In genomic region chr1:3329640-3330281, GRCh38 we compare ENCODE assay signal across 16 cellular contexts.
"Had no signal": no experiment of that assay in that cellular context is flagged by ENCODE, and none has a peak within 500 bp of the region (broad histone marks: within the 10 kb centered on the region; RNA-seq: fewer than 3 reads in every experiment).

No MANE protein-coding gene starts in this region.

- DNase-seq: activated CD4-positive, alpha-beta T cell treated with anti-CD3 and anti-CD28 coated beads, Interleukin-2, amount 50 U/mL, for 4 hours; activated gamma-delta T cell; adrenal gland; central memory CD4-positive, alpha-beta T cell; colonic mucosa; erythroblast; foreskin melanocyte; kidney glomerular epithelial cell; sigmoid colon; stimulated activated CD4-positive, alpha-beta T cell treated with anti-CD3 and anti-CD28 coated beads, Interleukin-4, amount 100 ng/mL, for 24 hours; stomach had no signal

- H3K36me3 Mint-ChIP-seq: activated naive CD4-positive, alpha-beta T cell treated with anti-CD3 and anti-CD28 coated beads, Interleukin-2, amount 50 U/mL, for 72 hours; memory B cell; neural progenitor cell; stimulated activated effector memory CD8-positive, alpha-beta T cell treated with anti-CD3 and anti-CD28 coated beads, Interleukin-12 subunit alpha, Interleukin-12 subunit beta, amount 100 ng/mL, for 72 hours had no signal

- H3K4me1 Mint-ChIP-seq: memory B cell; stimulated activated effector memory CD8-positive, alpha-beta T cell treated with anti-CD3 and anti-CD28 coated beads, Interleukin-12 subunit alpha, Interleukin-12 subunit beta, amount 100 ng/mL, for 72 hours had no signal

- H3K9me3 Mint-ChIP-seq: activated naive CD4-positive, alpha-beta T cell treated with anti-CD3 and anti-CD28 coated beads, Interleukin-2, amount 50 U/mL, for 72 hours; memory B cell; neural progenitor cell; stimulated activated effector memory CD8-positive, alpha-beta T cell treated with anti-CD3 and anti-CD28 coated beads, Interleukin-12 subunit alpha, Interleukin-12 subunit beta, amount 100 ng/mL, for 72 hours; T-helper 2 cell treated with Interferon-gamma antibody and Interleukin-4, amounts not matched to agents 5 μg/mL and 100 μg/mL, for 36 hours had no signal

- ATAC-seq: activated naive CD4-positive, alpha-beta T cell treated with anti-CD3 and anti-CD28 coated beads, Interleukin-2, amount 50 U/mL, for 72 hours; stimulated activated effector memory CD8-positive, alpha-beta T cell treated with anti-CD3 and anti-CD28 coated beads, Interleukin-12 subunit alpha, Interleukin-12 subunit beta, amount 100 ng/mL, for 72 hours had no signal

- H3K27ac Mint-ChIP-seq: activated naive CD4-positive, alpha-beta T cell treated with anti-CD3 and anti-CD28 coated beads, Interleukin-2, amount 50 U/mL, for 72 hours; memory B cell; neural progenitor cell; stimulated activated effector memory CD8-positive, alpha-beta T cell treated with anti-CD3 and anti-CD28 coated beads, Interleukin-12 subunit alpha, Interleukin-12 subunit beta, amount 100 ng/mL, for 72 hours; T-helper 2 cell treated with Interferon-gamma antibody and Interleukin-4, amounts not matched to agents 5 μg/mL and 100 μg/mL, for 36 hours had no signal

- H3K4me3 Mint-ChIP-seq: memory B cell; neural progenitor cell; stimulated activated effector memory CD8-positive, alpha-beta T cell treated with anti-CD3 and anti-CD28 coated beads, Interleukin-12 subunit alpha, Interleukin-12 subunit beta, amount 100 ng/mL, for 72 hours; T-helper 2 cell treated with Interferon-gamma antibody and Interleukin-4, amounts not matched to agents 5 μg/mL and 100 μg/mL, for 36 hours had no signal
